ENCODE assay signal across 2 cellular contexts in genomic region chr13:31198524-31198923, GRCh38.
A peak's percentile ranks its signal among the peaks of the same experiment; 100 is the strongest.
TF ChIP-seq lines count a peak whose summit lies in the region.

No MANE protein-coding gene starts in this region.

TF ChIP-seq in Ishikawa, 13 proteins besides CTCF, POLR2A, EP300 and RAD21 (continued from another document):
- peak; percentile 54; the same call in 1 of the 2 replicates for TF ChIP-seq CEBPB (IDR thresholded peaks at IDR 0.05)
TF ChIP-seq in Ishikawa: peak in this region for 1.

TF ChIP-seq in K562, 482 proteins besides CTCF, POLR2A, EP300 and RAD21:
- TF ChIP-seq CHD2 (IDR thresholded peaks at IDR 0.05; ENCODE audit: low read depth, low read length) (no peak), CEBPG (CRISPR knock-in tag; IDR thresholded peaks at IDR 0.05) (no peak), CEBPG (tag; conservative IDR thresholded peaks at IDR 0.05 in 1 of 2, IDR thresholded peaks at IDR 0.05 in 1 of 2) (0 out of 4 replicates have a peak, but pooled peaks of 1 of the 2 experiments have one; percentile 9), CEBPB (tag; IDR thresholded peaks at IDR 0.05) (0 out of 2 replicates have a peak, but pooled peaks have one; percentile 30), ZBTB8A (IDR thresholded peaks at IDR 0.05; ENCODE audit: partially characterized antibody) (no peak), RREB1 (CRISPR knock-in tag; IDR thresholded peaks at IDR 0.05) (no peak), ZC3H4 (CRISPR knock-in tag; IDR thresholded peaks at IDR 0.05; ENCODE audit: borderline replicate concordance) (no peak), IRF1 (CRISPR knock-in tag; IDR thresholded peaks at IDR 0.05; ENCODE audit: borderline replicate concordance) (no peak)
